ENCODE assay signal across 12 cellular contexts in the genomic region with DNA sequence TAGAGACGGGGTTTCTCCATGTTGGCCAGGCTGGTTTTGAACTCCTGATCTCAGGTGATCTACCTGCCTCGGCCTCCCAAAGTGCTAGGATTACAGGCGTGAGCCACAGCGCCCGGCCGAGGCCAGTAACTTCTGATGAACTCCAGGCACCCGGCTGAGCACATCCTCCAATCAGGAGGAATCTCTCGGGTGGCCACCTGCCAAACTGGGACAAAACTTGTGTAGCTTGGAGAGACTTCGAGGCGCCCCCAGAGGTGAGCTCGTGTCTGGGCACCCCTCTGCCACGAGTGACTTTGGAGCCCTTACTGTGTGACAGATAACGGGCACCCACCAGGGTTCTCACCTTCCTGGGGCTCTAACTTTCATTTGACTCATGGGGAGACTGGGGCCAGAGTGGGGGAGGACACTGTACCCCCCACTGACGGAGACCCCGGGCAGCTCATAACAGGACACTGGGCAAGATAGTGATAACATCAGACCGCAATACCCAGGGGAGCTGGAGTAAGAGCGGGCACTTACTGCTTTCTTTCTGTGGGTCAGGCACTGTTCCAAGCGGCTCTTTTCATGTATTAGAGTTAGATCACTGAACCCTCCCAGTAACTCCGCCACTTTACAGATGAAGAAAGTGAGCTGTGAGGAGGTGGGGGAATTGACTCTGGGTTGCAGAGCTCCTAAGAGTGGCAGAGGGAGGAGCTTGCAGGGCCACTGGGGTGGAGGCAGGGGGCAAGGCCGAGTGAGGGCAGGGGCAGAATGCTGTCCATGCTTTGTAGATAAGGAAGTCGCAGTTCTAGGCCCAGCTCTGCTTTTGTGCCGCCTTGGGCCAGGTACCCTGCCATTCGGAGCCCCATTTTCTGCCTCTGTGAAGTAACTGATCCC. TPM values are rescaled to one million over a fixed set of nuclear protein-coding genes. Genes with fewer than 3 reads are reported as not detected.
DNase-seq lines count a peak whose midpoint lies in the region; ATAC-seq and TF ChIP-seq lines count a peak whose summit lies in the region.
"Had no signal": no experiment of that assay in that cellular context is flagged by ENCODE, and none has a peak within 500 bp of the region (broad histone marks: within the 10 kb centered on the region; RNA-seq: fewer than 3 reads in every experiment).

No MANE protein-coding gene starts in this region.

- no peak for TF ChIP-seq CTCF in astrocyte of the cerebellum (IDR thresholded peaks at IDR 0.05; ENCODE audit: low read depth, low read length, missing control alignments)
- no peak for TF ChIP-seq CTCF in mucosa of descending colon (IDR thresholded peaks at IDR 0.05)

- DNase-seq in A172 (ENCODE audit: low spot score) = peak; percentile 85
- peak; percentile 62 for DNase-seq in H7
- DNase-seq in astrocyte of the cerebellum (ENCODE audit: low read depth) = peak; percentile 82
- DNase-seq in mucosa of descending colon = peak in 2 of 3 donors; percentile 61 to 63
- DNase-seq in NCI-H1417 treated with DMSO at 0.1 percent for 48 hours (lab: John Stamatoyannopoulos, UW) = no peak
- DNase-seq in anterior cingulate cortex (lab: John Stamatoyannopoulos, UW) = no peak
- DNase-seq in HuH-7.5 (ENCODE audit: low spot score) = no peak
- DNase-seq: activated naive CD8-positive, alpha-beta T cell treated with anti-CD3 and anti-CD28 coated beads, Interleukin-2, amount 10 ng/mL, durations not matched to agents 7 days and 5 days; endodermal cell; NCI-H1436 treated with DMSO at 0.1 percent for 48 hours; uterus had no signal

- H3K36me3 ChIP-seq in H7 (replicated peaks; ENCODE audit: control insufficient read depth, insufficient read depth, low read length) = no peaks in the 10 kb centered on the region
- no peaks in the 10 kb centered on the region for H3K36me3 ChIP-seq in mucosa of descending colon (ENCODE audit: low read depth)
- H3K36me3 ChIP-seq: uterus had no signal

- H3K9me3 ChIP-seq in mucosa of descending colon = no peaks in the 10 kb centered on the region
- H3K9me3 ChIP-seq: uterus had no signal

- in situ Hi-C loops in astrocyte of the cerebellum (cut with HindIII; ENCODE audit: low sequenced_read_pairs) = no loop called here

- intact Hi-C loops in mucosa of descending colon (cut with DNase I, micrococcal nuclease) = no loop called here

- H3K27me3 ChIP-seq in H7 (ENCODE audit: control insufficient read depth, insufficient read depth, low read length) = peaks cover 30% of the 10 kb centered on the region

- H3K4me3 ChIP-seq in H7 (ENCODE audit: insufficient read depth, low read depth, low read length) (no peak overlapping the region), astrocyte of the cerebellum (ENCODE audit: low read depth, low read length) (no peak overlapping the region), mucosa of descending colon (no peak overlapping the region)
- H3K4me3 ChIP-seq: uterus had no signal

- H3K4me1 ChIP-seq in mucosa of descending colon (ENCODE audit: low read depth) = peaks cover 38% of the 10 kb centered on the region

- ATAC-seq in mucosa of descending colon = no peak
- ATAC-seq in HG03039 (IDR thresholded peaks at IDR 0.05; ENCODE audit: unreplicated experiment) = no peak

RNA-seq across cellular contexts. Expression of gene PADI2, which starts 1.9 kb away (rescaled TPM):
- total RNA-seq in A172 (2014; rRNA removed; shearing (Covaris generic)) = 0.31 TPM in 1 of 2 replicates, not detected in the other
- total RNA-seq in H7 (2014; rRNA removed; shearing (Covaris generic)) = 2.0 and 2.1 TPM in 2 replicates
- total RNA-seq in mucosa of descending colon = 100 to 1,000 TPM; 105 to 398 (median 163) TPM

Comparison
In these comparisons a context has a peak if more than half of its experiments do, and no peak if none do; other contexts are left out.
1. DNase-seq: peak in A172 (single experiment), H7 (single experiment), astrocyte of the cerebellum (single experiment) and mucosa of descending colon (2 of 3); none in NCI-H1417 treated with DMSO at 0.1 percent for 48 hours (single experiment), anterior cingulate cortex (0 of 58) and HuH-7.5 (single experiment).
2. RNA of gene PADI2, which starts 1.9 kb away (total RNA-seq): 105 to 398 TPM in mucosa of descending colon; 2.0 to 2.1 TPM in H7 and 0.31 TPM in A172; every median in the first group is over 10 times any median in the second.